9 cellular contexts compared by ENCODE assay signal in genomic region chr22:50524664-50525103, GRCh38. TPM values are rescaled to one million over a fixed set of nuclear protein-coding genes. Genes with fewer than 3 reads are reported as not detected.
A peak's percentile ranks its signal among the peaks of the same experiment; 100 is the strongest.
DNase-seq lines count a peak whose midpoint lies in the region; ATAC-seq and TF ChIP-seq lines count a peak whose summit lies in the region.
"Had no signal": no experiment of that assay in that cellular context is flagged by ENCODE, and none has a peak within 500 bp of the region (broad histone marks: within the 10 kb centered on the region; RNA-seq: fewer than 3 reads in every experiment).

No MANE protein-coding gene starts in this region.

- intact Hi-C loops in left ventricle myocardium inferior (cut with micrococcal nuclease) = no loop called here
- intact Hi-C loops in cardiac septum (cut with DNase I) = loop anchor here (5.0 kb wide), 2 partner anchors 38 to 58 kb away; partner anchors contain the start of genes CHKB and SYCE3

- no peak for TF ChIP-seq EP300 in upper lobe of left lung (IDR thresholded peaks at IDR 0.05)

- TF ChIP-seq RAD21 in liver (IDR thresholded peaks at IDR 0.05) = no peak

- peak overlapping the region; percentile 90 for H3K9ac ChIP-seq in adipocyte (ENCODE audit: low read length)
- peak overlapping the region in 1 of 2 donors; percentile 24 for H3K9ac ChIP-seq in liver (ENCODE audit: low read depth in 1 of 2, low read length in 2 of 2)

- 4% methylated on average over 19 of the region's 19 CpGs for WGBS in liver
- 8 to 9% methylated on average over 19 of the region's 19 CpGs for WGBS in upper lobe of left lung, 2 donors

- TF ChIP-seq POLR2A in upper lobe of left lung (IDR thresholded peaks at IDR 0.05) = no peak

- TF ChIP-seq CTCF in left ventricle myocardium inferior (IDR thresholded peaks at IDR 0.05; ENCODE audit: borderline replicate concordance) = no peak
- TF ChIP-seq CTCF in liver (IDR thresholded peaks at IDR 0.05; ENCODE audit: low read depth, low read length, missing input control) = no peak
- TF ChIP-seq CTCF in upper lobe of left lung (IDR thresholded peaks at IDR 0.05) = no peak

- H3K9me3 ChIP-seq in left ventricle myocardium inferior (replicated peaks) (no peaks in the 10 kb centered on the region), adipocyte (ENCODE audit: control insufficient read depth, low read length) (no peaks in the 10 kb centered on the region), liver (ENCODE audit: control insufficient read depth in 4 of 4, low read length in 3 of 4) (no peaks in the 10 kb centered on the region), upper lobe of left lung (no peaks in the 10 kb centered on the region)

- DNase-seq in left ventricle myocardium inferior = no peak
- DNase-seq in cardiac septum (ENCODE audit: low spot score) = no peak
- DNase-seq in adipocyte (ENCODE audit: low read depth) = no peak
- no peak for DNase-seq in upper lobe of left lung
- DNase-seq in GOT3 (lab: John Stamatoyannopoulos, UW) = no peak

- H3K4me1 ChIP-seq in left ventricle myocardium inferior (peaks cover 61% of the 10 kb centered on the region), adipocyte (ENCODE audit: control insufficient read depth, insufficient read depth, low read length) (peaks cover 25% of the 10 kb centered on the region), liver (ENCODE audit: control insufficient read depth in 4 of 4, insufficient read depth in 4 of 4, low read length in 3 of 4) (peaks cover 13 to 56% (median 31%) of the 10 kb centered on the region in 4 donors), upper lobe of left lung (peaks cover 35 to 54% (median 41%) of the 10 kb centered on the region in 4 donors)

- H3K27me3 ChIP-seq in left ventricle myocardium inferior (ENCODE audit: low read depth) = peaks cover 7% of the 10 kb centered on the region
- H3K27me3 ChIP-seq in adipocyte (replicated peaks; ENCODE audit: control insufficient read depth, insufficient read depth, low read length) = no peaks in the 10 kb centered on the region
- no peaks in the 10 kb centered on the region for H3K27me3 ChIP-seq in liver (ENCODE audit: control insufficient read depth in 4 of 4, insufficient read depth in 4 of 4, low read length in 3 of 4)
- H3K27me3 ChIP-seq in upper lobe of left lung = no peaks in the 10 kb centered on the region

- H3K36me3 ChIP-seq in left ventricle myocardium inferior (peaks cover 43% of the 10 kb centered on the region), adipocyte (ENCODE audit: control insufficient read depth, insufficient read depth, low read length, severe bottlenecking) (peaks cover 28% of the 10 kb centered on the region), liver (ENCODE audit: control insufficient read depth in 4 of 4, insufficient read depth in 3 of 4, low read depth in 1 of 4, low read length in 3 of 4) (peaks cover 9 to 29% (median 11%) of the 10 kb centered on the region in 4 donors), upper lobe of left lung (peaks cover 16 to 47% (median 36%) of the 10 kb centered on the region in 4 donors)

- ATAC-seq in upper lobe of left lung (ENCODE audit: low FRiP score in 2 of 2) (no peak), GM18868 (IDR thresholded peaks at IDR 0.05; ENCODE audit: unreplicated experiment) (no peak), GM19467 (IDR thresholded peaks at IDR 0.05; ENCODE audit: unreplicated experiment) (no peak)

- H3K4me3 ChIP-seq in left ventricle myocardium inferior = peak overlapping the region; percentile 79
- H3K4me3 ChIP-seq in adipocyte (ENCODE audit: low read length) = peak overlapping the region; percentile 87
- H3K4me3 ChIP-seq in liver (ENCODE audit: low read depth in 1 of 3, low read length in 3 of 3) = peak overlapping the region; percentile 38 to 74 (median 40)
- H3K4me3 ChIP-seq in upper lobe of left lung = peak overlapping the region; percentile 69 to 94 (median 82)

- H3K27ac ChIP-seq in left ventricle myocardium inferior (replicated peaks) (peak overlapping the region; percentile 97), liver (ENCODE audit: low read depth in 1 of 2, low read length in 2 of 2) (peak overlapping the region; percentile 92 to 96), upper lobe of left lung (peak overlapping the region; percentile 95 to 100 (median 98))

TF ChIP-seq in liver, 16 proteins besides CTCF, POLR2A, EP300 and RAD21:
- TF ChIP-seq RXRA (IDR thresholded peaks at IDR 0.05) (no peak), HNF4A (conservative IDR thresholded peaks at IDR 0.05) (peak; percentile 58 to 72)
TF ChIP-seq in liver: peak in this region for 1.

RNA-seq across cellular contexts. Expression of gene SCO2, which starts 0.7 kb away (rescaled TPM):
- not detected for total RNA-seq in left ventricle myocardium inferior
- 2.4 TPM for total RNA-seq in cardiac septum
- 1 to 10 TPM; 1.4 to 1.7 TPM for total RNA-seq in liver
- polyA plus RNA-seq in liver = 1 to 10 TPM; 1.9 to 2.9 TPM
- 10 to 100 TPM in 2 of 6 donors, 1 to 10 TPM in 3, not detected in 1; 1.7 to 14.0 (median 9.2) TPM for total RNA-seq in upper lobe of left lung

RNA-seq across cellular contexts. Expression of gene TYMP, which starts 5.1 kb away (rescaled TPM):
- total RNA-seq in left ventricle myocardium inferior (11.6 TPM), cardiac septum (18.3 TPM), liver (100 to 1,000 TPM in 1 of 2 donors, 10 to 100 TPM in 1; 41.2 to 109 TPM), upper lobe of left lung (100 to 1,000 TPM; 162 to 346 (median 248) TPM)
- polyA plus RNA-seq in liver = 10 to 100 TPM; 34.0 to 89.8 TPM

RNA-seq across cellular contexts. Expression of gene NCAPH2, which starts 16.7 kb away (rescaled TPM):
- total RNA-seq in left ventricle myocardium inferior (27.7 TPM), cardiac septum (25.1 TPM), liver (10 to 100 TPM; 15.2 to 30.8 TPM), upper lobe of left lung (100 to 1,000 TPM in 1 of 6 donors, 10 to 100 TPM in 5; 55.4 to 104 (median 62.2) TPM)
- 10 to 100 TPM; 12.0 to 12.5 TPM for polyA plus RNA-seq in liver

RNA-seq across cellular contexts. Expression of gene LMF2, which starts 17.2 kb away (rescaled TPM):
- total RNA-seq in left ventricle myocardium inferior (23.4 TPM), cardiac septum (28.7 TPM), liver (10 to 100 TPM; 24.0 to 27.9 TPM), upper lobe of left lung (10 to 100 TPM; 36.0 to 87.4 (median 77.4) TPM)
- polyA plus RNA-seq in liver = 10 to 100 TPM; 16.7 to 35.6 TPM

RNA-seq across cellular contexts. Expression of gene KLHDC7B, which starts 21.0 kb away (rescaled TPM):
- not detected for total RNA-seq in left ventricle myocardium inferior
- 0.08 TPM for total RNA-seq in cardiac septum
- total RNA-seq in liver = under 1 TPM in 1 of 2 donors, not detected in 1; 0.08 TPM
- under 1 TPM; 0.08 to 0.16 TPM for polyA plus RNA-seq in liver
- total RNA-seq in upper lobe of left lung = 1 to 10 TPM in 2 of 6 donors, under 1 TPM in 2, not detected in 2; 0.39 to 1.5 (median 0.81) TPM
- total RNA-seq: glomerular endothelial cell had no signal
